In genomic region chr16:69328854-69329316, GRCh38 we compare ENCODE assay signal across 7 cellular contexts. TPM values are rescaled to one million over a fixed set of nuclear protein-coding genes. Genes with fewer than 3 reads are reported as not detected.
DNase-seq lines count a peak whose midpoint lies in the region; ATAC-seq and TF ChIP-seq lines count a peak whose summit lies in the region.

No MANE protein-coding gene starts in this region.

- H3K23ac ChIP-seq in trophoblast cell (ENCODE audit: low read length): no peak overlapping the region

- no peak overlapping the region for H3K4ac ChIP-seq in trophoblast cell (ENCODE audit: low read depth, low read length)

- TF ChIP-seq CTCF in PC-3 (conservative IDR thresholded peaks at IDR 0.05; ENCODE audit: low read depth, low read length): no peak
- TF ChIP-seq CTCF in dorsolateral prefrontal cortex (IDR thresholded peaks at IDR 0.05 in 54 of 56, conservative IDR thresholded peaks at IDR 0.05 in 2 of 56; ENCODE audit: low read depth in 1 of 56, partially characterized antibody in 56 of 56): no peak

- H3K9ac ChIP-seq in ES-I3 (ENCODE audit: low read depth, low read length) (peak overlapping the region; percentile 84), PC-3 (ENCODE audit: low read length) (peak overlapping the region; percentile 86), trophoblast cell (ENCODE audit: low read length) (no peak overlapping the region)

- no peak overlapping the region for H2AK5ac ChIP-seq in trophoblast cell (ENCODE audit: low read length)

- CTCF ChIA-PET in PC-3 (lab: Charles Lee): interaction anchor here (0.6 kb wide), 1 partner anchor 17 kb away, joined by 3 read pairs; no protein-coding TSS in a partner anchor

- H3F3A ChIP-seq in PC-3 (ENCODE audit: low read length, unreplicated experiment): no peaks in the 10 kb centered on the region

- H4K91ac ChIP-seq in trophoblast cell (ENCODE audit: low read depth, low read length): no peak overlapping the region

- H2AFZ ChIP-seq in PC-3 (ENCODE audit: low read length) (no peak overlapping the region), trophoblast cell (ENCODE audit: insufficient read depth, low read length, poor library complexity) (no peak overlapping the region)

- H3K4me2 ChIP-seq in PC-3 (ENCODE audit: low read length): peak overlapping the region; percentile 96
- peak overlapping the region; percentile 98 for H3K4me2 ChIP-seq in trophoblast cell (ENCODE audit: low read length)

- POLR2A ChIA-PET in PC-3 (lab: Charles Lee; ENCODE audit: unreplicated experiment): interaction anchor here (0.6 kb wide), 1 partner anchor 666 kb away, joined by 5 read pairs; no protein-coding TSS in a partner anchor

- intact Hi-C loops in PC-3 (cut with micrococcal nuclease): no loop called here
- intact Hi-C loops in dorsolateral prefrontal cortex (cut with DNase I): no loop called here

- peaks cover 12% of the 10 kb centered on the region for H3K79me1 ChIP-seq in trophoblast cell (ENCODE audit: low read length)

- WGBS in trophoblast cell (ENCODE audit: extremely low coverage, insufficient coverage, insufficient read length): no CpG with 5 or more reads among the region's 10 CpGs

- H3K9me2 ChIP-seq in PC-3 (replicated peaks; ENCODE audit: low read length): no peaks in the 10 kb centered on the region

- H3K36me3 ChIP-seq in ES-I3 (ENCODE audit: insufficient read depth, low read length) (peaks cover 25% of the 10 kb centered on the region), PC-3 (ENCODE audit: low read depth, low read length) (peaks cover 15% of the 10 kb centered on the region), trophoblast cell (ENCODE audit: control insufficient read depth in 1 of 2, insufficient read depth in 2 of 2, low read length in 2 of 2) (peaks cover 45 to 48% of the 10 kb centered on the region in 2 experiments)

- ATAC-seq in PC-3 (peak; percentile 18), GM18870 (IDR thresholded peaks at IDR 0.05; ENCODE audit: unreplicated experiment) (no peak), HG03025 (IDR thresholded peaks at IDR 0.05; ENCODE audit: low FRiP score, unreplicated experiment) (no peak)

- peaks cover 60% of the 10 kb centered on the region for H3K79me2 ChIP-seq in PC-3 (ENCODE audit: low read length)
- peaks cover 16% of the 10 kb centered on the region for H3K79me2 ChIP-seq in trophoblast cell (ENCODE audit: control insufficient read depth, insufficient read depth, low read length, poor library complexity)

- H3K27me3 ChIP-seq in PC-3 (ENCODE audit: low read length) (no peaks in the 10 kb centered on the region), dorsolateral prefrontal cortex (no peaks in the 10 kb centered on the region), trophoblast cell (ENCODE audit: insufficient read depth, low read length) (no peaks in the 10 kb centered on the region)

- 0 out of 2 replicates have a peak overlapping the region, but pooled peaks have one; percentile 3 for H3K27ac ChIP-seq in PC-3 (ENCODE audit: low read length)
- peak overlapping the region in 23 of 59 donors; percentile 2 to 95 (median 89) for H3K27ac ChIP-seq in dorsolateral prefrontal cortex
- no peak overlapping the region for H3K27ac ChIP-seq in trophoblast cell (ENCODE audit: low read depth, low read length)

- H3K4me3 ChIP-seq in PC-3 (ENCODE audit: low read length) (peak overlapping the region; percentile 80), dorsolateral prefrontal cortex (peak overlapping the region in 50 of 59 donors; percentile 0 to 97 (median 83)), trophoblast cell (ENCODE audit: low read depth, low read length) (no peak overlapping the region)

- H3K18ac ChIP-seq in trophoblast cell (ENCODE audit: low read length): no peak overlapping the region

- no peak overlapping the region for H4K12ac ChIP-seq in trophoblast cell (ENCODE audit: low read depth, low read length)

- DNase-seq in PC-3: peak; percentile 73
- DNase-seq in dorsolateral prefrontal cortex: no peak
- DNase-seq in trophoblast cell: no peak
- no peak for DNase-seq in NCI-H226

- H2BK5ac ChIP-seq in trophoblast cell (ENCODE audit: low read depth, low read length, poor library complexity): no peak overlapping the region

- no peak overlapping the region for H3K14ac ChIP-seq in trophoblast cell (ENCODE audit: low read length)

- H3K4me1 ChIP-seq in ES-I3 (ENCODE audit: insufficient read depth, low read length) (0 out of 2 replicates have a peak, but pooled peaks cover 6% of the 10 kb centered on the region), PC-3 (ENCODE audit: insufficient read depth, low read length) (peaks cover 21% of the 10 kb centered on the region), trophoblast cell (ENCODE audit: control insufficient read depth in 1 of 2, insufficient read depth in 2 of 2, low read length in 2 of 2) (peaks cover 8 to 13% of the 10 kb centered on the region in 2 experiments)

- H4K20me1 ChIP-seq in PC-3 (ENCODE audit: low read length): peaks cover 10% of the 10 kb centered on the region

- H3K9me3 ChIP-seq in ES-I3 (ENCODE audit: control insufficient read depth, insufficient read depth, low read length): no peaks in the 10 kb centered on the region
- H3K9me3 ChIP-seq in PC-3 (ENCODE audit: low read length): no peaks in the 10 kb centered on the region
- H3K9me3 ChIP-seq in trophoblast cell (ENCODE audit: insufficient read depth, low read depth, low read length): no peaks in the 10 kb centered on the region

- BruUV-seq in PC-3 (replicated peaks; lab: Mats Ljungman, UMichigan): no TSS peak

- H2BK120ac ChIP-seq in trophoblast cell (ENCODE audit: insufficient read depth, low read length, poor library complexity): no peak overlapping the region

- no peak overlapping the region for H2BK12ac ChIP-seq in trophoblast cell (ENCODE audit: low read length)

- H4K8ac ChIP-seq in trophoblast cell (ENCODE audit: low read depth, low read length): no peak overlapping the region

RNA-seq across cellular contexts. Expression of gene PDF, which starts 1.5 kb away (rescaled TPM):
- total RNA-seq in PC-3 (2014; rRNA removed) (30.6 and 45.0 TPM in 2 replicates), dorsolateral prefrontal cortex (10 to 100 TPM in 18 of 120 experiments, 1 to 10 TPM in 102; 3.5 to 17.7 (median 8.1) TPM)
- 9.9 and 10.6 TPM in 2 replicates for polyA plus RNA-seq in trophoblast cell (2013)

RNA-seq across cellular contexts. Expression of gene COG8, which starts 10.5 kb away (rescaled TPM):
- total RNA-seq in PC-3 (2014; rRNA removed) (27.2 and 29.5 TPM in 2 replicates), dorsolateral prefrontal cortex (10 to 100 TPM; 30.0 to 57.6 (median 41.0) TPM)
- 21.2 and 21.4 TPM in 2 replicates for polyA plus RNA-seq in trophoblast cell (2013)

RNA-seq across cellular contexts. Expression of gene NIP7, which starts 10.7 kb away (rescaled TPM):
- total RNA-seq in PC-3 (2014; rRNA removed): 25.4 and 28.3 TPM in 2 replicates
- total RNA-seq in dorsolateral prefrontal cortex: 10 to 100 TPM in 97 of 120 experiments, 1 to 10 TPM in 23; 7.2 to 21.6 (median 12.4) TPM
- polyA plus RNA-seq in trophoblast cell (2013): 19.3 and 20.2 TPM in 2 replicates

RNA-seq across cellular contexts. Expression of gene VPS4A, which starts 17.7 kb away (rescaled TPM):
- total RNA-seq in PC-3 (2014; rRNA removed) (27.3 and 28.1 TPM in 2 replicates), dorsolateral prefrontal cortex (10 to 100 TPM; 35.1 to 60.4 (median 47.0) TPM)
- 24.7 and 25.2 TPM in 2 replicates for polyA plus RNA-seq in trophoblast cell (2013)

RNA-seq across cellular contexts. Expression of gene TMED6, which starts 22.7 kb away (rescaled TPM):
- total RNA-seq in PC-3 (2014; rRNA removed): not detected in 2 replicates
- 1 to 10 TPM in 60 of 120 experiments, under 1 TPM in 32, not detected in 28; 0.57 to 3.4 (median 1.3) TPM for total RNA-seq in dorsolateral prefrontal cortex
- 0.11 and 0.14 TPM in 2 replicates for polyA plus RNA-seq in trophoblast cell (2013)
